ENCODE assay signal across 1 cellular context in the genomic region with DNA sequence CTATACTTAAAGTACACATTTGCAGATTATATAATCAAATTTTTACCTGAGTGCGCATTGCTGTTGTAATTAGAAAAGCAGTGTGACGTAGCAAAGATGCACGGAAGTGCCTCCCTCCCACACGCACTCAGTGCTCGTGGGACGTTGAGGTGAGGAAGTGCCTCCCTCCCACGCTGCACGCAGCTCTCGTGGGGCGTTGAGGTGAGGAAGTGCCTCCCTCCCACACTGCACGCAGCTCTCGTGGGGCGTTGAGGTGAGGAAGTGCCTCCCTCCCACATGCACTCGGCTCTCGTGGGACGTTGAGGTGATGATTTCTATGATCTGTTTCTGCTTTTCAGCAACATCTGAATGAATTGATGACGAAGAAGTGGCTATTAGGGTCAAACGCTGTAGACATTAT.
A peak's percentile ranks its signal among the peaks of the same experiment; 100 is the strongest.
TF ChIP-seq lines count a peak whose summit lies in the region.

No MANE protein-coding gene starts in this region.

TF ChIP-seq in GM12878, 131 proteins besides CTCF, POLR2A, EP300 and RAD21 (continued from another document and continues in another):
- TF ChIP-seq, protein P1, sequence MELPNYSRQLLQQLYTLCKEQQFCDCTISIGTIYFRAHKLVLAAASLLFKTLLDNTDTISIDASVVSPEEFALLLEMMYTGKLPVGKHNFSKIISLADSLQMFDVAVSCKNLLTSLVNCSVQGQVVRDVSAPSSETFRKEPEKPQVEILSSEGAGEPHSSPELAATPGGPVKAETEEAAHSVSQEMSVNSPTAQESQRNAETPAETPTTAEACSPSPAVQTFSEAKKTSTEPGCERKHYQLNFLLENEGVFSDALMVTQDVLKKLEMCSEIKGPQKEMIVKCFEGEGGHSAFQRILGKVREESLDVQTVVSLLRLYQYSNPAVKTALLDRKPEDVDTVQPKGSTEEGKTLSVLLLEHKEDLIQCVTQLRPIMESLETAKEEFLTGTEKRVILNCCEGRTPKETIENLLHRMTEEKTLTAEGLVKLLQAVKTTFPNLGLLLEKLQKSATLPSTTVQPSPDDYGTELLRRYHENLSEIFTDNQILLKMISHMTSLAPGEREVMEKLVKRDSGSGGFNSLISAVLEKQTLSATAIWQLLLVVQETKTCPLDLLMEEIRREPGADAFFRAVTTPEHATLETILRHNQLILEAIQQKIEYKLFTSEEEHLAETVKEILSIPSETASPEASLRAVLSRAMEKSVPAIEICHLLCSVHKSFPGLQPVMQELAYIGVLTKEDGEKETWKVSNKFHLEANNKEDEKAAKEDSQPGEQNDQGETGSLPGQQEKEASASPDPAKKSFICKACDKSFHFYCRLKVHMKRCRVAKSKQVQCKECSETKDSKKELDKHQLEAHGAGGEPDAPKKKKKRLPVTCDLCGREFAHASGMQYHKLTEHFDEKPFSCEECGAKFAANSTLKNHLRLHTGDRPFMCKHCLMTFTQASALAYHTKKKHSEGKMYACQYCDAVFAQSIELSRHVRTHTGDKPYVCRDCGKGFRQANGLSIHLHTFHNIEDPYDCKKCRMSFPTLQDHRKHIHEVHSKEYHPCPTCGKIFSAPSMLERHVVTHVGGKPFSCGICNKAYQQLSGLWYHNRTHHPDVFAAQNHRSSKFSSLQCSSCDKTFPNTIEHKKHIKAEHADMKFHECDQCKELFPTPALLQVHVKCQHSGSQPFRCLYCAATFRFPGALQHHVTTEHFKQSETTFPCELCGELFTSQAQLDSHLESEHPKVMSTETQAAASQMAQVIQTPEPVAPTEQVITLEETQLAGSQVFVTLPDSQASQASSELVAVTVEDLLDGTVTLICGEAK (IDR thresholded peaks at IDR 0.05; ENCODE audit: borderline replicate concordance), result no peak
- TF ChIP-seq MTA3 (IDR thresholded peaks at IDR 0.05; ENCODE audit: borderline replicate concordance, low read length), result peak; percentile 27; the same call in 1 of the 2 replicates
- TF ChIP-seq CREM (IDR thresholded peaks at IDR 0.05; ENCODE audit: low read depth), result peak; percentile 71; the same call in 1 of the 2 replicates
- TF ChIP-seq, protein P2, sequence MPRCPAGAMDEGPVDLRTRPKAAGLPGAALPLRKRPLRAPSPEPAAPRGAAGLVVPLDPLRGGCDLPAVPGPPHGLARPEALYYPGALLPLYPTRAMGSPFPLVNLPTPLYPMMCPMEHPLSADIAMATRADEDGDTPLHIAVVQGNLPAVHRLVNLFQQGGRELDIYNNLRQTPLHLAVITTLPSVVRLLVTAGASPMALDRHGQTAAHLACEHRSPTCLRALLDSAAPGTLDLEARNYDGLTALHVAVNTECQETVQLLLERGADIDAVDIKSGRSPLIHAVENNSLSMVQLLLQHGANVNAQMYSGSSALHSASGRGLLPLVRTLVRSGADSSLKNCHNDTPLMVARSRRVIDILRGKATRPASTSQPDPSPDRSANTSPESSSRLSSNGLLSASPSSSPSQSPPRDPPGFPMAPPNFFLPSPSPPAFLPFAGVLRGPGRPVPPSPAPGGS (IDR thresholded peaks at IDR 0.05; ENCODE audit: borderline replicate concordance, insufficient read depth, low read depth, low read length, poor library complexity, severe bottlenecking), result no peak
- TF ChIP-seq, protein P3, sequence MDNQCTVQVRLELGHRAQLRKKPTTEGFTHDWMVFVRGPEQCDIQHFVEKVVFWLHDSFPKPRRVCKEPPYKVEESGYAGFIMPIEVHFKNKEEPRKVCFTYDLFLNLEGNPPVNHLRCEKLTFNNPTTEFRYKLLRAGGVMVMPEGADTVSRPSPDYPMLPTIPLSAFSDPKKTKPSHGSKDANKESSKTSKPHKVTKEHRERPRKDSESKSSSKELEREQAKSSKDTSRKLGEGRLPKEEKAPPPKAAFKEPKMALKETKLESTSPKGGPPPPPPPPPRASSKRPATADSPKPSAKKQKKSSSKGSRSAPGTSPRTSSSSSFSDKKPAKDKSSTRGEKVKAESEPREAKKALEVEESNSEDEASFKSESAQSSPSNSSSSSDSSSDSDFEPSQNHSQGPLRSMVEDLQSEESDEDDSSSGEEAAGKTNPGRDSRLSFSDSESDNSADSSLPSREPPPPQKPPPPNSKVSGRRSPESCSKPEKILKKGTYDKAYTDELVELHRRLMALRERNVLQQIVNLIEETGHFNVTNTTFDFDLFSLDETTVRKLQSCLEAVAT (IDR thresholded peaks at IDR 0.05), result 0 out of 2 replicates have a peak, but pooled peaks have one; percentile 24
- TF ChIP-seq POU2F2 (IDR thresholded peaks at IDR 0.05; ENCODE audit: borderline replicate concordance, low read depth, low read length), result peak; percentile 58; the same call in 1 of the 3 replicates
- TF ChIP-seq, protein P4, sequence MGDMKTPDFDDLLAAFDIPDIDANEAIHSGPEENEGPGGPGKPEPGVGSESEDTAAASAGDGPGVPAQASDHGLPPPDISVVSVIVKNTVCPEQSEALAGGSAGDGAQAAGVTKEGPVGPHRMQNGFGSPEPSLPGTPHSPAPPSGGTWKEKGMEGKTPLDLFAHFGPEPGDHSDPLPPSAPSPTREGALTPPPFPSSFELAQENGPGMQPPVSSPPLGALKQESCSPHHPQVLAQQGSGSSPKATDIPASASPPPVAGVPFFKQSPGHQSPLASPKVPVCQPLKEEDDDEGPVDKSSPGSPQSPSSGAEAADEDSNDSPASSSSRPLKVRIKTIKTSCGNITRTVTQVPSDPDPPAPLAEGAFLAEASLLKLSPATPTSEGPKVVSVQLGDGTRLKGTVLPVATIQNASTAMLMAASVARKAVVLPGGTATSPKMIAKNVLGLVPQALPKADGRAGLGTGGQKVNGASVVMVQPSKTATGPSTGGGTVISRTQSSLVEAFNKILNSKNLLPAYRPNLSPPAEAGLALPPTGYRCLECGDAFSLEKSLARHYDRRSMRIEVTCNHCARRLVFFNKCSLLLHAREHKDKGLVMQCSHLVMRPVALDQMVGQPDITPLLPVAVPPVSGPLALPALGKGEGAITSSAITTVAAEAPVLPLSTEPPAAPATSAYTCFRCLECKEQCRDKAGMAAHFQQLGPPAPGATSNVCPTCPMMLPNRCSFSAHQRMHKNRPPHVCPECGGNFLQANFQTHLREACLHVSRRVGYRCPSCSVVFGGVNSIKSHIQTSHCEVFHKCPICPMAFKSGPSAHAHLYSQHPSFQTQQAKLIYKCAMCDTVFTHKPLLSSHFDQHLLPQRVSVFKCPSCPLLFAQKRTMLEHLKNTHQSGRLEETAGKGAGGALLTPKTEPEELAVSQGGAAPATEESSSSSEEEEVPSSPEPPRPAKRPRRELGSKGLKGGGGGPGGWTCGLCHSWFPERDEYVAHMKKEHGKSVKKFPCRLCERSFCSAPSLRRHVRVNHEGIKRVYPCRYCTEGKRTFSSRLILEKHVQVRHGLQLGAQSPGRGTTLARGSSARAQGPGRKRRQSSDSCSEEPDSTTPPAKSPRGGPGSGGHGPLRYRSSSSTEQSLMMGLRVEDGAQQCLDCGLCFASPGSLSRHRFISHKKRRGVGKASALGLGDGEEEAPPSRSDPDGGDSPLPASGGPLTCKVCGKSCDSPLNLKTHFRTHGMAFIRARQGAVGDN (IDR thresholded peaks at IDR 0.05), result 0 out of 2 replicates have a peak, but pooled peaks have one; percentile 30
- no peak for TF ChIP-seq JUND (IDR thresholded peaks at IDR 0.05; ENCODE audit: low read depth, low read length)
- no peak for TF ChIP-seq ZNF217 (IDR thresholded peaks at IDR 0.05)
- TF ChIP-seq, protein P5, sequence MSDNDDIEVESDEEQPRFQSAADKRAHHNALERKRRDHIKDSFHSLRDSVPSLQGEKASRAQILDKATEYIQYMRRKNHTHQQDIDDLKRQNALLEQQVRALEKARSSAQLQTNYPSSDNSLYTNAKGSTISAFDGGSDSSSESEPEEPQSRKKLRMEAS (IDR thresholded peaks at IDR 0.05; ENCODE audit: low read depth, low read length), result no peak
- TF ChIP-seq ASH2L (IDR thresholded peaks at IDR 0.05; ENCODE audit: borderline replicate concordance, low read depth), result no peak
- TF ChIP-seq CBFB (IDR thresholded peaks at IDR 0.05; ENCODE audit: low read depth), result no peak
- TF ChIP-seq, protein P6, sequence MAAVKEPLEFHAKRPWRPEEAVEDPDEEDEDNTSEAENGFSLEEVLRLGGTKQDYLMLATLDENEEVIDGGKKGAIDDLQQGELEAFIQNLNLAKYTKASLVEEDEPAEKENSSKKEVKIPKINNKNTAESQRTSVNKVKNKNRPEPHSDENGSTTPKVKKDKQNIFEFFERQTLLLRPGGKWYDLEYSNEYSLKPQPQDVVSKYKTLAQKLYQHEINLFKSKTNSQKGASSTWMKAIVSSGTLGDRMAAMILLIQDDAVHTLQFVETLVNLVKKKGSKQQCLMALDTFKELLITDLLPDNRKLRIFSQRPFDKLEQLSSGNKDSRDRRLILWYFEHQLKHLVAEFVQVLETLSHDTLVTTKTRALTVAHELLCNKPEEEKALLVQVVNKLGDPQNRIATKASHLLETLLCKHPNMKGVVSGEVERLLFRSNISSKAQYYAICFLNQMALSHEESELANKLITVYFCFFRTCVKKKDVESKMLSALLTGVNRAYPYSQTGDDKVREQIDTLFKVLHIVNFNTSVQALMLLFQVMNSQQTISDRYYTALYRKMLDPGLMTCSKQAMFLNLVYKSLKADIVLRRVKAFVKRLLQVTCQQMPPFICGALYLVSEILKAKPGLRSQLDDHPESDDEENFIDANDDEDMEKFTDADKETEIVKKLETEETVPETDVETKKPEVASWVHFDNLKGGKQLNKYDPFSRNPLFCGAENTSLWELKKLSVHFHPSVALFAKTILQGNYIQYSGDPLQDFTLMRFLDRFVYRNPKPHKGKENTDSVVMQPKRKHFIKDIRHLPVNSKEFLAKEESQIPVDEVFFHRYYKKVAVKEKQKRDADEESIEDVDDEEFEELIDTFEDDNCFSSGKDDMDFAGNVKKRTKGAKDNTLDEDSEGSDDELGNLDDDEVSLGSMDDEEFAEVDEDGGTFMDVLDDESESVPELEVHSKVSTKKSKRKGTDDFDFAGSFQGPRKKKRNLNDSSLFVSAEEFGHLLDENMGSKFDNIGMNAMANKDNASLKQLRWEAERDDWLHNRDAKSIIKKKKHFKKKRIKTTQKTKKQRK (IDR thresholded peaks at IDR 0.05; ENCODE audit: low read depth, low read length), result no peak
- TF ChIP-seq TCF7 (IDR thresholded peaks at IDR 0.05; ENCODE audit: borderline replicate concordance), result no peak
- no peak for TF ChIP-seq SIN3A (IDR thresholded peaks at IDR 0.05; ENCODE audit: low read depth, low read length)
- TF ChIP-seq IRF4 (IDR thresholded peaks at IDR 0.05; ENCODE audit: low read depth, low read length), result peak; percentile 45; the same call in 1 of the 2 replicates
- TF ChIP-seq SMAD5 (IDR thresholded peaks at IDR 0.05; ENCODE audit: low read depth), result no peak
- no peak for TF ChIP-seq HDGF (IDR thresholded peaks at IDR 0.05)
- no peak for TF ChIP-seq GATAD2B (conservative IDR thresholded peaks at IDR 0.05; ENCODE audit: low read depth)
- no peak for TF ChIP-seq NFYA (IDR thresholded peaks at IDR 0.05; ENCODE audit: borderline replicate concordance, low read depth, low read length)
- TF ChIP-seq TBL1XR1 (IDR thresholded peaks at IDR 0.05; ENCODE audit: low read depth, low read length), result no peak
- peak in 1 of 2 experiments; percentile 90; a peak in 2 of 4 replicates for TF ChIP-seq ETV6 (conservative IDR thresholded peaks at IDR 0.05 in 1 of 2, IDR thresholded peaks at IDR 0.05 in 1 of 2; ENCODE audit: borderline replicate concordance in 1 of 2, low read depth in 1 of 2)
- TF ChIP-seq, protein P7, sequence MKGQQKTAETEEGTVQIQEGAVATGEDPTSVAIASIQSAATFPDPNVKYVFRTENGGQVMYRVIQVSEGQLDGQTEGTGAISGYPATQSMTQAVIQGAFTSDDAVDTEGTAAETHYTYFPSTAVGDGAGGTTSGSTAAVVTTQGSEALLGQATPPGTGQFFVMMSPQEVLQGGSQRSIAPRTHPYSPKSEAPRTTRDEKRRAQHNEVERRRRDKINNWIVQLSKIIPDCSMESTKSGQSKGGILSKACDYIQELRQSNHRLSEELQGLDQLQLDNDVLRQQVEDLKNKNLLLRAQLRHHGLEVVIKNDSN (IDR thresholded peaks at IDR 0.05; ENCODE audit: borderline replicate concordance, extremely low read length, insufficient read depth, low read depth, low read length), result no peak
- TF ChIP-seq, protein P8, sequence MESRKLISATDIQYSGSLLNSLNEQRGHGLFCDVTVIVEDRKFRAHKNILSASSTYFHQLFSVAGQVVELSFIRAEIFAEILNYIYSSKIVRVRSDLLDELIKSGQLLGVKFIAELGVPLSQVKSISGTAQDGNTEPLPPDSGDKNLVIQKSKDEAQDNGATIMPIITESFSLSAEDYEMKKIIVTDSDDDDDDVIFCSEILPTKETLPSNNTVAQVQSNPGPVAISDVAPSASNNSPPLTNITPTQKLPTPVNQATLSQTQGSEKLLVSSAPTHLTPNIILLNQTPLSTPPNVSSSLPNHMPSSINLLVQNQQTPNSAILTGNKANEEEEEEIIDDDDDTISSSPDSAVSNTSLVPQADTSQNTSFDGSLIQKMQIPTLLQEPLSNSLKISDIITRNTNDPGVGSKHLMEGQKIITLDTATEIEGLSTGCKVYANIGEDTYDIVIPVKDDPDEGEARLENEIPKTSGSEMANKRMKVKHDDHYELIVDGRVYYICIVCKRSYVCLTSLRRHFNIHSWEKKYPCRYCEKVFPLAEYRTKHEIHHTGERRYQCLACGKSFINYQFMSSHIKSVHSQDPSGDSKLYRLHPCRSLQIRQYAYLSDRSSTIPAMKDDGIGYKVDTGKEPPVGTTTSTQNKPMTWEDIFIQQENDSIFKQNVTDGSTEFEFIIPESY (IDR thresholded peaks at IDR 0.05), result no peak
- TF ChIP-seq, protein P9, sequence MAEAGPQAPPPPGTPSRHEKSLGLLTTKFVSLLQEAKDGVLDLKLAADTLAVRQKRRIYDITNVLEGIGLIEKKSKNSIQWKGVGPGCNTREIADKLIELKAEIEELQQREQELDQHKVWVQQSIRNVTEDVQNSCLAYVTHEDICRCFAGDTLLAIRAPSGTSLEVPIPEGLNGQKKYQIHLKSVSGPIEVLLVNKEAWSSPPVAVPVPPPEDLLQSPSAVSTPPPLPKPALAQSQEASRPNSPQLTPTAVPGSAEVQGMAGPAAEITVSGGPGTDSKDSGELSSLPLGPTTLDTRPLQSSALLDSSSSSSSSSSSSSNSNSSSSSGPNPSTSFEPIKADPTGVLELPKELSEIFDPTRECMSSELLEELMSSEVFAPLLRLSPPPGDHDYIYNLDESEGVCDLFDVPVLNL (IDR thresholded peaks at IDR 0.05; ENCODE audit: low read depth, low read length), result no peak
- TF ChIP-seq SMC3 (IDR thresholded peaks at IDR 0.05; ENCODE audit: borderline replicate concordance, low read length), result no peak
- no peak for TF ChIP-seq ZZZ3 (IDR thresholded peaks at IDR 0.05; ENCODE audit: control insufficient read depth, insufficient read length, low read depth)
- 0 out of 2 replicates have a peak, but pooled peaks have one; percentile 29 for TF ChIP-seq ZBED1 (IDR thresholded peaks at IDR 0.05; ENCODE audit: borderline replicate concordance)
- TF ChIP-seq DPF2 (IDR thresholded peaks at IDR 0.05), result no peak
